ENCODE assay signal across 1 cellular context in the genomic region with DNA sequence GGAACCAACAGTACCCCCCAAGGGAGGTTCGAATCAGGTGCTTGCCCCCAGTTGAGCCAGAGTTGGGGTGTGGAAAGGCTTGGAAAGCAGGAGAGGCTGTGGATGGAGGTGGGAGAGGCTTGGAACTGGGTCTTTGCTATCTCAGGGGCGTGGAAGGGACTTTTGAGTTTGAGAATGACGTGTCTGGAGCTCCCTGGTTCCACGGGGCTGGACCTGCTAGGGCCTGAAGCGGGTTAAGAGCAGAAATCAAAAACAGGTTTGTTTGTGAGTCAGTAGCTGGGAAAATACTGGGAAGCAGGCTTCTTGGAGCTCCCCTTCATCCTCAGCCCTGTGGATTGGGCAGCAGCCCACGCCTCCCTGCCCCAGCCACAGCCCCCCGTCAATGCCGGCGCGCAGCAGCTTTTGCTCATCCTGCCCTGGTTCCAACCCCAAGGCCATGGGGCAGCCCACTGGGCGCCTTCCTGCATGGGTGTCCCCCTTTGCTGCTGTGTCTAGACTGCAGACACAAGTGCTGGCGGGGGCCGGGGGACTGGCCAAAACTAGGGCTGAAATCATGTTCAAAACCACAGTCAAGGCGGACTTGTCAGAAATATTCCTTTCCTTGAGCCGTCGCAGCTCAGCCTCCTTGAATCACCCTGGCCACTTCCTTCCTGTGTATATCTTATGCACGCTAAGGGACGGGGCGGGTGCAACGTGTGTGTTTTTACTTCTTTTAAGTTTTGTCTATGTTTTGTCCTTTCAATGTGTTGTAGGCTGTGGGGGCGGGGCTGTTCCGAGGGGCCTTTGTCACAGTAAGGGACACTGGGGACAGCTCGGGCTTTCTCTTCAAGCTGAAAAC.
TF ChIP-seq lines count a peak whose summit lies in the region.

No MANE protein-coding gene starts in this region.

TF ChIP-seq in HepG2, 621 proteins besides CTCF, POLR2A, EP300 and RAD21 (continued from another document):
- no peak for TF ChIP-seq ZNF687 (CRISPR knock-in tag; IDR thresholded peaks at IDR 0.05)
- TF ChIP-seq, protein P1, sequence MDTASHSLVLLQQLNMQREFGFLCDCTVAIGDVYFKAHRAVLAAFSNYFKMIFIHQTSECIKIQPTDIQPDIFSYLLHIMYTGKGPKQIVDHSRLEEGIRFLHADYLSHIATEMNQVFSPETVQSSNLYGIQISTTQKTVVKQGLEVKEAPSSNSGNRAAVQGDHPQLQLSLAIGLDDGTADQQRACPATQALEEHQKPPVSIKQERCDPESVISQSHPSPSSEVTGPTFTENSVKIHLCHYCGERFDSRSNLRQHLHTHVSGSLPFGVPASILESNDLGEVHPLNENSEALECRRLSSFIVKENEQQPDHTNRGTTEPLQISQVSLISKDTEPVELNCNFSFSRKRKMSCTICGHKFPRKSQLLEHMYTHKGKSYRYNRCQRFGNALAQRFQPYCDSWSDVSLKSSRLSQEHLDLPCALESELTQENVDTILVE (CRISPR knock-in tag; IDR thresholded peaks at IDR 0.05) = no peak
- TF ChIP-seq ZNF33B (CRISPR knock-in tag; IDR thresholded peaks at IDR 0.05) = no peak
- TF ChIP-seq KLF15 (CRISPR knock-in tag; IDR thresholded peaks at IDR 0.05; ENCODE audit: borderline replicate concordance) = no peak
- no peak for TF ChIP-seq HOXA3 (CRISPR knock-in tag; IDR thresholded peaks at IDR 0.05)
- TF ChIP-seq ELF1 (CRISPR knock-in tag; IDR thresholded peaks at IDR 0.05) = no peak
- TF ChIP-seq ZNF17 (CRISPR knock-in tag; IDR thresholded peaks at IDR 0.05) = no peak
- TF ChIP-seq JUND (CRISPR knock-in tag; IDR thresholded peaks at IDR 0.05) = no peak
- TF ChIP-seq ZNF792 (CRISPR knock-in tag; IDR thresholded peaks at IDR 0.05) = no peak
- TF ChIP-seq, protein P2, sequence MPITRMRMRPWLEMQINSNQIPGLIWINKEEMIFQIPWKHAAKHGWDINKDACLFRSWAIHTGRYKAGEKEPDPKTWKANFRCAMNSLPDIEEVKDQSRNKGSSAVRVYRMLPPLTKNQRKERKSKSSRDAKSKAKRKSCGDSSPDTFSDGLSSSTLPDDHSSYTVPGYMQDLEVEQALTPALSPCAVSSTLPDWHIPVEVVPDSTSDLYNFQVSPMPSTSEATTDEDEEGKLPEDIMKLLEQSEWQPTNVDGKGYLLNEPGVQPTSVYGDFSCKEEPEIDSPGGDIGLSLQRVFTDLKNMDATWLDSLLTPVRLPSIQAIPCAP (CRISPR knock-in tag; IDR thresholded peaks at IDR 0.05; ENCODE audit: low read depth) = no peak
- TF ChIP-seq ASH2L (IDR thresholded peaks at IDR 0.05; ENCODE audit: insufficient read length, low read depth, low read length) = no peak
TF ChIP-seq in HepG2: peak in this region for 0.
